In the genomic region with DNA sequence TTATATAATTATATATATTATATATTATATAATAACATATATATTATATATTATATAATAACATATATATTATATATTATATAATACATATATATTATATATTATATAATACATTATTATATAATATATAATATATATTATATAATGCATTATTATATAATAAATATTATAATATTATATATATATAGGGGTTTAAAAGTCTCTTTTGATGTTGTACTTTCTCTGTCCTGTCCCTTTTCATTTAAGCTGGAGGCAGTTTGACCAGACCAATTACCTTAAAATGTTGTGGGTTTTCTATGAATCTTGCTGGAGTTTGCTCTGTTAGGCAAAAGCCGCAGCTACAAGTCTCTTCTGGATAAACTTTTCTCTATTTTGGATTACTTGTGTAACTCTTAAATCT, we compare ENCODE assay signal across 22 cellular contexts.
"Had no signal": no experiment of that assay in that cellular context is flagged by ENCODE, and none has a peak within 500 bp of the region (broad histone marks: within the 10 kb centered on the region; RNA-seq: fewer than 3 reads in every experiment).

No MANE protein-coding gene starts in this region.

- H3K36me3 ChIP-seq: pancreas, right lobe of liver, tibial artery, upper lobe of right lung, vagina had no signal

- H3K4me1 ChIP-seq: foreskin keratinocyte, pancreas, right lobe of liver, tibial artery, upper lobe of right lung, vagina had no signal

- H3K27me3 ChIP-seq: foreskin keratinocyte, hepatocyte, pancreas, right lobe of liver, tibial artery, upper lobe of right lung, vagina had no signal

- H2AFZ ChIP-seq: hepatocyte had no signal

- ATAC-seq: foreskin keratinocyte; left cardiac atrium; left ventricle myocardium superior; natural killer cell treated with Interleukin-12 subunit alpha and Interleukin-12 subunit beta and Interleukin-15 and Interleukin-18, amount 100 ng/mL, for 72 hours; pancreas; right lobe of liver; stimulated activated effector memory CD8-positive, alpha-beta T cell treated with anti-CD3 and anti-CD28 coated beads, Interleukin-12 subunit alpha, Interleukin-12 subunit beta, amount 100 ng/mL, for 72 hours; stimulated activated naive CD8-positive, alpha-beta T cell treated with anti-CD3 and anti-CD28 coated beads, Interleukin-15, Interleukin-2, amounts not matched to agents 100 U/mL and 50 U/mL, for 24 hours; upper lobe of right lung had no signal

- H3K9me3 ChIP-seq: pancreas, right lobe of liver, tibial artery, upper lobe of right lung, vagina had no signal

- H3K4me3 ChIP-seq: hepatocyte, lung, pancreas, right lobe of liver, tibial artery, upper lobe of right lung, vagina had no signal

- DNase-seq: dermis blood vessel endothelial cell; erythroblast; foreskin keratinocyte; kidney; left cardiac atrium; left ventricle myocardium superior; mesenchymal stem cell; midbrain; occipital lobe; pancreas; right lobe of liver; stimulated activated CD4-positive, alpha-beta T cell treated with anti-CD3 and anti-CD28 coated beads, Interleukin-4, amount 100 ng/mL, for 1 hour; stimulated activated CD8-positive, alpha-beta memory T cell treated with anti-CD3 and anti-CD28 coated beads, Interleukin-4, amount 100 ng/mL, for 48 hours; stimulated activated naive CD8-positive, alpha-beta T cell treated with anti-CD3 and anti-CD28 coated beads, Interleukin-15, Interleukin-2, amounts not matched to agents 100 U/mL and 50 U/mL, for 24 hours; upper lobe of right lung had no signal

- H3K4me2 ChIP-seq: hepatocyte had no signal

- FAIRE-seq: endothelial cell of umbilical vein had no signal

- H3K27ac ChIP-seq: foreskin keratinocyte, hepatocyte, pancreas, right lobe of liver, tibial artery, upper lobe of right lung, vagina had no signal

- H3K79me2 ChIP-seq: hepatocyte had no signal
